8 cellular contexts compared by ENCODE assay signal in genomic region chr1:212455406-212456165, GRCh38. TPM values are rescaled to one million over a fixed set of nuclear protein-coding genes. Genes with fewer than 3 reads are reported as not detected.
DNase-seq lines count a peak whose midpoint lies in the region; ATAC-seq and TF ChIP-seq lines count a peak whose summit lies in the region.

No MANE protein-coding gene starts in this region.

- ATAC-seq in HG02981 (IDR thresholded peaks at IDR 0.05; ENCODE audit: unreplicated experiment) (peak; percentile 52), right lobe of liver (peak; percentile 84 to 94 (median 89)), HG03457 (IDR thresholded peaks at IDR 0.05; ENCODE audit: unreplicated experiment) (no peak)

- no peak overlapping the region for H3K27ac ChIP-seq in colonic mucosa
- H3K27ac ChIP-seq in right lobe of liver = no peak overlapping the region

- no peaks in the 10 kb centered on the region for H3K36me3 ChIP-seq in GM06990 (ENCODE audit: control insufficient read depth, insufficient read depth, low read length)
- H3K36me3 ChIP-seq in colonic mucosa = no peaks in the 10 kb centered on the region
- H3K36me3 ChIP-seq in right lobe of liver = no peaks in the 10 kb centered on the region

- intact Hi-C loops in colonic mucosa (cut with DNase I) (loop anchor here (5.0 to 10.0 kb wide), 3 partner anchors 329 to 771 kb away; no protein-coding TSS in a partner anchor), right lobe of liver (cut with DNase I) (loop anchor here (5.0 to 10.0 kb wide), 4 partner anchors 91 to 398 kb away; no protein-coding TSS in a partner anchor)

- TF ChIP-seq CTCF in GM06990 (IDR thresholded peaks at IDR 0.05; ENCODE audit: insufficient read depth, low read length, poor library complexity, severe bottlenecking) (peak; percentile 96), colonic mucosa (IDR thresholded peaks at IDR 0.05) (peak; percentile 99), right lobe of liver (IDR thresholded peaks at IDR 0.05) (peak; percentile 93 to 100 (median 98))

- DNase-seq in GM06990 (ENCODE audit: extremely low read depth, insufficient read length) (peak; percentile 66), NCI-H524 (lab: John Stamatoyannopoulos, UW) (peak; percentile 68 to 92), colonic mucosa (peak; percentile 90), right lobe of liver (peak; percentile 80 to 85 (median 85))
- DNase-seq in activated CD4-positive, alpha-beta T cell treated with anti-CD3 and anti-CD28 coated beads for 48 hours = peak; percentile 91
- peak; percentile 52 to 84 (median 68) for DNase-seq in stimulated activated CD4-positive, alpha-beta T cell treated with anti-CD3 and anti-CD28 coated beads, TNF-alpha, amount 100 ng/mL, for 1 hour (ENCODE audit: low read depth in 3 of 3, low spot score in 1 of 3)

- no peak overlapping the region for H3K9ac ChIP-seq in colonic mucosa (ENCODE audit: low read depth in 2 of 2, low read length in 2 of 2)

- H3K27me3 ChIP-seq in GM06990 (replicated peaks; ENCODE audit: control insufficient read depth, insufficient read depth, low read length) (no peaks in the 10 kb centered on the region), colonic mucosa (no peaks in the 10 kb centered on the region), right lobe of liver (no peaks in the 10 kb centered on the region)

- H3K4me1 ChIP-seq in colonic mucosa = no peaks in the 10 kb centered on the region
- H3K4me1 ChIP-seq in right lobe of liver = no peaks in the 10 kb centered on the region

- H3K4me3 ChIP-seq in GM06990 (replicated peaks; ENCODE audit: low read depth, low read length) = no peak overlapping the region
- H3K4me3 ChIP-seq in colonic mucosa = no peak overlapping the region
- H3K4me3 ChIP-seq in right lobe of liver = no peak overlapping the region

- no peaks in the 10 kb centered on the region for H3K9me3 ChIP-seq in colonic mucosa
- no peaks in the 10 kb centered on the region for H3K9me3 ChIP-seq in right lobe of liver

- no peak for TF ChIP-seq POLR2A in right lobe of liver (IDR thresholded peaks at IDR 0.05)

- 74% methylated on average over 4 of the region's 6 CpGs for WGBS in right lobe of liver (ENCODE audit: insufficient coverage, low coverage, low lambda C conversion rate, missing lambda C conversion rate)

RNA-seq across cellular contexts. Expression of gene NENF, which starts 22.9 kb away (rescaled TPM):
- total RNA-seq in colonic mucosa = 10 to 100 TPM; 43.4 to 43.9 TPM
- total RNA-seq in right lobe of liver = 10 to 100 TPM; 23.0 to 49.0 (median 27.9) TPM

RNA-seq across cellular contexts. Expression of gene PACC1, which starts 40.9 kb away (rescaled TPM):
- total RNA-seq in colonic mucosa (1 to 10 TPM; 2.6 to 3.1 TPM), right lobe of liver (1 to 10 TPM in 5 of 6 experiments, under 1 TPM in 1; 0.88 to 3.3 (median 1.7) TPM)
